ENCODE assay signal across 14 cellular contexts in the genomic region with DNA sequence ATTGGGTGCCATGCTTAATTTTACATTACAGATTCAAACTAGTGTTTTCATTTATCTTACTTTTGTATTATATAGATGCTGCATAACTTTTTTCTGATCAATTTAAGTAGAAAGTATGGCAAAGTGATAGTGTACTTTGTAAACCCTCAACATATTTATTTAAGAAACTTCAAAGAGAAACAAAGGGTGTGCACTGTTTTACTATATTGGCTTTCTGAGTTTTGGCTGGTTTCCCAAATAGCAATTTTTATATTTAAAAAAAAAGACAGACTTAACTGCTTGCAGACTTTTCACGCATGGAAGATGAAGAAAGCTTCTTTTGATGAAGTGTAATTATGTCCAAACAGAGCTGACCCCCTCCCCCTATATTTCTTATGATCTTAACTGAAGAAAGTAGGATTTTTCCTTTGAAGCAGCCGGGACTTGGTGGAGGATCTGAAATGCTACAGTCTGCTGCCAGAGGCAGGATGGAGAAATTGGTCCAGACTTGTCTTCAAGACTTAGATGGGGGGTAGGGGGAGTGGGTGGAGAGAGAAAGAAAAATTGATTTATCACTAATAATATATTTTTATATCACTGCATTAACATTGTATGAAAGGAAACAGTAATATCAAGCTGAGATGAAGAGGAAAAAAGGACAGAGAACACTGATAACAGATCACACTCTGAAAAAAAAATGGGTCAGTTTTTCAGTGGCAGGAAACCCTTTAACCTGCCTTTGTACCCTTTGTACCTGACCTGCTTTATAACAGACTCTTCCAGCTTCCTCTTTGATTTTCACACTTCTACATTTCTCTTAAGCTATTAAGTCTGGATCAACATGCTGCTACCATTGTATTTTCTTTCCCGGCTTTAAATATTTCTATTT. TPM values are rescaled to one million over a fixed set of nuclear protein-coding genes. Genes with fewer than 3 reads are reported as not detected.
DNase-seq lines count a peak whose midpoint lies in the region; ATAC-seq and TF ChIP-seq lines count a peak whose summit lies in the region.
"Had no signal": no experiment of that assay in that cellular context is flagged by ENCODE, and none has a peak within 500 bp of the region (broad histone marks: within the 10 kb centered on the region; RNA-seq: fewer than 3 reads in every experiment).

No MANE protein-coding gene starts in this region.

- ATAC-seq in RWPE2 (ENCODE audit: low read depth) (no peak), aorta (ENCODE audit: low FRiP score) (no peak), GM18502 (IDR thresholded peaks at IDR 0.05; ENCODE audit: poor library complexity, unreplicated experiment) (no peak)
- no peak for ATAC-seq in stimulated activated effector memory CD8-positive, alpha-beta T cell treated with anti-CD3 and anti-CD28 coated beads, Interleukin-12 subunit alpha, Interleukin-12 subunit beta, amount 100 ng/mL, for 72 hours

- peak overlapping the region; percentile 87 for H3K27ac Mint-ChIP-seq in activated T-cell treated with anti-CD3 and anti-CD28 coated beads, Interleukin-2, amount 50 U/mL, for 24 hours
- peak overlapping the region; percentile 64 for H3K27ac Mint-ChIP-seq in dendritic cell treated with granulocyte-macrophage colony-stimulating factor and Interleukin-4, amounts not matched to agents 40 ng/mL and 50 ng/mL, for 4 days
- peak overlapping the region; percentile 95 for H3K27ac Mint-ChIP-seq in stimulated activated effector memory CD8-positive, alpha-beta T cell treated with anti-CD3 and anti-CD28 coated beads, Interleukin-12 subunit alpha, Interleukin-12 subunit beta, amount 100 ng/mL, for 72 hours

- H3K4me3 ChIP-seq in RWPE2 (ENCODE audit: severe bottlenecking), result no peak overlapping the region
- H3K4me3 ChIP-seq in aorta (ENCODE audit: low read length in 2 of 2), result no peak overlapping the region
- H3K4me3 ChIP-seq: upper lobe of left lung had no signal

- H3K4me1 ChIP-seq in RWPE2 (ENCODE audit: insufficient read depth, poor library complexity, severe bottlenecking) (peaks cover 56% of the 10 kb centered on the region), aorta (ENCODE audit: control insufficient read depth in 1 of 2, insufficient read depth in 2 of 2, low read length in 2 of 2) (no peaks in the 10 kb centered on the region)
- H3K4me1 ChIP-seq: parathyroid adenoma had no signal

- peak overlapping the region; percentile 30 for H3K4me3 Mint-ChIP-seq in activated T-cell treated with anti-CD3 and anti-CD28 coated beads, Interleukin-2, amount 50 U/mL, for 24 hours
- H3K4me3 Mint-ChIP-seq in dendritic cell treated with granulocyte-macrophage colony-stimulating factor and Interleukin-4, amounts not matched to agents 40 ng/mL and 50 ng/mL, for 4 days, result no peak overlapping the region
- H3K4me3 Mint-ChIP-seq in stimulated activated effector memory CD8-positive, alpha-beta T cell treated with anti-CD3 and anti-CD28 coated beads, Interleukin-12 subunit alpha, Interleukin-12 subunit beta, amount 100 ng/mL, for 72 hours, result peak overlapping the region; percentile 73

- H3K36me3 ChIP-seq in RWPE2 (ENCODE audit: low read depth) (peaks cover 36% of the 10 kb centered on the region), aorta (ENCODE audit: control insufficient read depth in 1 of 2, insufficient read depth in 2 of 2, low read length in 1 of 2) (no peaks in the 10 kb centered on the region)
- H3K36me3 ChIP-seq: upper lobe of left lung had no signal

- 42 to 50% methylated on average over 3 of the region's 3 CpGs for WGBS in aorta, 2 donors

- H3K9me3 Mint-ChIP-seq in activated T-cell treated with anti-CD3 and anti-CD28 coated beads, Interleukin-2, amount 50 U/mL, for 24 hours, result no peaks in the 10 kb centered on the region
- no peaks in the 10 kb centered on the region for H3K9me3 Mint-ChIP-seq in dendritic cell treated with granulocyte-macrophage colony-stimulating factor and Interleukin-4, amounts not matched to agents 40 ng/mL and 50 ng/mL, for 4 days
- no peaks in the 10 kb centered on the region for H3K9me3 Mint-ChIP-seq in stimulated activated effector memory CD8-positive, alpha-beta T cell treated with anti-CD3 and anti-CD28 coated beads, Interleukin-12 subunit alpha, Interleukin-12 subunit beta, amount 100 ng/mL, for 72 hours

- H3K4me1 Mint-ChIP-seq in activated T-cell treated with anti-CD3 and anti-CD28 coated beads, Interleukin-2, amount 50 U/mL, for 24 hours (ENCODE audit: low read depth), result peaks cover 87% of the 10 kb centered on the region
- H3K4me1 Mint-ChIP-seq in dendritic cell treated with granulocyte-macrophage colony-stimulating factor and Interleukin-4, amounts not matched to agents 40 ng/mL and 50 ng/mL, for 4 days (ENCODE audit: low read depth), result peaks cover 55% of the 10 kb centered on the region
- H3K4me1 Mint-ChIP-seq in stimulated activated effector memory CD8-positive, alpha-beta T cell treated with anti-CD3 and anti-CD28 coated beads, Interleukin-12 subunit alpha, Interleukin-12 subunit beta, amount 100 ng/mL, for 72 hours, result peaks cover 61% of the 10 kb centered on the region

- DNase-seq in activated T-cell treated with anti-CD3 and anti-CD28 coated beads, Interleukin-2, amount 50 U/mL, for 24 hours, result no peak
- DNase-seq in activated T-cell treated with anti-CD3 and anti-CD28 coated beads, Interleukin-2, amount 50 U/mL, for 1 hour, result no peak
- DNase-seq in RWPE2 (ENCODE audit: low spot score) (no peak), aorta (no peak), NCI-H187 treated with DMSO at 0.1 percent for 48 hours (lab: John Stamatoyannopoulos, UW) (no peak)
- DNase-seq in stimulated activated effector memory CD8-positive, alpha-beta T cell treated with anti-CD3 and anti-CD28 coated beads, Interleukin-12 subunit alpha, Interleukin-12 subunit beta, amount 100 ng/mL, for 72 hours (ENCODE audit: low spot score in 2 of 2), result no peak
- DNase-seq: DMS153; NCI-H187; SHP77; stimulated activated CD4-positive, alpha-beta T cell treated with anti-CD3 and anti-CD28 coated beads, Interleukin-15, amount 100 ng/mL, for 24 hours; upper lobe of left lung had no signal

- TF ChIP-seq CTCF in RWPE2 (IDR thresholded peaks at IDR 0.05; ENCODE audit: poor library complexity, severe bottlenecking), result no peak

- intact Hi-C loops in dendritic cell treated with granulocyte-macrophage colony-stimulating factor and Interleukin-4, amounts not matched to agents 40 ng/mL and 50 ng/mL, for 4 days (cut with micrococcal nuclease), result no loop called here
- intact Hi-C loops in aorta (cut with DNase I), result no loop called here

- peak overlapping the region; percentile 88 for H3K27ac ChIP-seq in RWPE2 (ENCODE audit: poor library complexity, severe bottlenecking)
- H3K27ac ChIP-seq in aorta (ENCODE audit: low read depth in 1 of 2, low read length in 2 of 2), result no peak overlapping the region
- H3K27ac ChIP-seq: parathyroid adenoma, upper lobe of left lung had no signal

- H3K9me3 ChIP-seq in RWPE2 (ENCODE audit: severe bottlenecking) (no peaks in the 10 kb centered on the region), aorta (ENCODE audit: control insufficient read depth, low read length) (no peaks in the 10 kb centered on the region)
- H3K9me3 ChIP-seq: upper lobe of left lung had no signal

- H3K27me3 Mint-ChIP-seq in activated T-cell treated with anti-CD3 and anti-CD28 coated beads, Interleukin-2, amount 50 U/mL, for 24 hours, result no peaks in the 10 kb centered on the region
- H3K27me3 Mint-ChIP-seq in dendritic cell treated with granulocyte-macrophage colony-stimulating factor and Interleukin-4, amounts not matched to agents 40 ng/mL and 50 ng/mL, for 4 days, result no peaks in the 10 kb centered on the region

- H3K36me3 Mint-ChIP-seq in activated T-cell treated with anti-CD3 and anti-CD28 coated beads, Interleukin-2, amount 50 U/mL, for 24 hours (ENCODE audit: low read depth), result peaks cover 90% of the 10 kb centered on the region
- peaks cover 21% of the 10 kb centered on the region for H3K36me3 Mint-ChIP-seq in dendritic cell treated with granulocyte-macrophage colony-stimulating factor and Interleukin-4, amounts not matched to agents 40 ng/mL and 50 ng/mL, for 4 days (ENCODE audit: low read depth)
- peaks cover 83% of the 10 kb centered on the region for H3K36me3 Mint-ChIP-seq in stimulated activated effector memory CD8-positive, alpha-beta T cell treated with anti-CD3 and anti-CD28 coated beads, Interleukin-12 subunit alpha, Interleukin-12 subunit beta, amount 100 ng/mL, for 72 hours

- H3K27me3 ChIP-seq in RWPE2 (ENCODE audit: insufficient read depth, poor library complexity, severe bottlenecking) (no peaks in the 10 kb centered on the region), aorta (ENCODE audit: control insufficient read depth in 1 of 2, insufficient read depth in 2 of 2, low read length in 1 of 2) (no peaks in the 10 kb centered on the region)
- H3K27me3 ChIP-seq: upper lobe of left lung had no signal

RNA-seq across cellular contexts. Expression of a gene that starts 56.0 kb away (rescaled TPM):
- total RNA-seq in aorta, result 1 to 10 TPM; 6.8 to 9.4 TPM
- 1 to 10 TPM; 2.3 to 4.8 TPM for polyA plus RNA-seq in aorta
